26 cellular contexts compared by ENCODE assay signal in the genomic region with DNA sequence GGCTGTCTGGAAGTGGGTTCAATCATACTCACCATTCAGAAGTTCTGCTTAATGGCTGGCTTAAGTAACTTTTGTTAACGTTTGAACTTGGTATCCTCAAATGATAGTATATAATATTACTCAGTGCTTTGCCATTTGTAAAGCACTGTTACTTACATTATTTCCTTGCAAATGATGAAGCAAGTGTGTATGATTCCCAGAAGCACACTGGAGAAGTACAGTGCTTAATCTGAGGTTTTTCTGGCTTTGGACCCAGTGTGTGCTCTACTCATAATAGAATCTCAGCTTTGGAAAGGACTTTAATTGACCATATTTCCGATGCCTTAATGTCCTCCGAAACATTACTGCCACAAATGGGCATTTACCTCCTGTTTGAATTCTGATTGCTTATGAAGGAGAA.
"Had no signal": no experiment of that assay in that cellular context is flagged by ENCODE, and none has a peak within 500 bp of the region (broad histone marks: within the 10 kb centered on the region; RNA-seq: fewer than 3 reads in every experiment).

No MANE protein-coding gene starts in this region.

- H3K4me3 ChIP-seq: body of pancreas, coronary artery, dorsolateral prefrontal cortex, esophagus muscularis mucosa, gastroesophageal sphincter had no signal

- H3K36me3 ChIP-seq: WERI-Rb-1 had no signal

- DNase-seq: activated B cell treated with CpG ODN at 0.5 μM for 24 hours; activated CD4-positive, alpha-beta T cell treated with anti-CD3 and anti-CD28 coated beads for 48 hours; activated CD4-positive, alpha-beta T cell treated with anti-CD3 and anti-CD28 coated beads, Interleukin-2, amount 50 U/mL, for 1 hour; activated CD4-positive, alpha-beta T cell treated with anti-CD3 and anti-CD28 coated beads, Interleukin-2, amount 50 U/mL, for 48 hours; activated CD8-positive, alpha-beta memory T cell treated with anti-CD3 and anti-CD28 coated beads for 24 hours; activated CD8-positive, alpha-beta T cell treated with anti-CD3 and anti-CD28 coated beads for 36 hours; activated effector memory CD4-positive, alpha-beta T cell treated with Interleukin-2 at 50 U/mL for 16 hours; activated gamma-delta T cell treated with Interleukin-2 at 50 U/mL for 16 hours; activated naive CD4-positive, alpha-beta T cell treated with anti-CD3 and anti-CD28 coated beads, Interleukin-2, amount 50 U/mL, for 16 hours; activated naive CD4-positive, alpha-beta T cell treated with Interleukin-2 at 50 U/mL for 16 hours; activated T-cell treated with anti-CD3 and anti-CD28 coated beads, Interleukin-2, amount 50 U/mL, for 4 hours; amygdala; aorta; body of pancreas; dorsolateral prefrontal cortex; effector memory CD4-positive, alpha-beta T cell; foreskin keratinocyte; T-helper 1 cell; T-helper 17 cell; T1000; WERI-Rb-1 had no signal

- H3K27me3 ChIP-seq: body of pancreas, esophagus muscularis mucosa, foreskin keratinocyte, gastroesophageal sphincter had no signal

- H3K27ac ChIP-seq: body of pancreas, coronary artery, dorsolateral prefrontal cortex, foreskin keratinocyte, gastroesophageal sphincter, WERI-Rb-1 had no signal

- H3K4me1 ChIP-seq: body of pancreas had no signal

- ATAC-seq: activated CD4-positive, CD25-positive, alpha-beta regulatory T cell treated with anti-CD3 and anti-CD28 coated beads, Interleukin-2, amount 50 U/mL, for 24 hours; activated CD8-positive, alpha-beta T cell treated with anti-CD3 and anti-CD28 coated beads for 36 hours; activated T-cell treated with anti-CD3 and anti-CD28 coated beads, Interleukin-2, amount 50 U/mL, for 4 hours; activated T-helper 17 cell treated with anti-CD3 and anti-CD28 coated beads, Interleukin-2, amount 50 U/mL, for 72 hours; body of pancreas; foreskin keratinocyte; gastroesophageal sphincter; T-helper 17 cell had no signal

- H3K9me3 ChIP-seq: esophagus muscularis mucosa, gastroesophageal sphincter had no signal
